14 cellular contexts compared by ENCODE assay signal in genomic region chr11:10779086-10779485, GRCh38. TPM values are rescaled to one million over a fixed set of nuclear protein-coding genes. Genes with fewer than 3 reads are reported as not detected.
DNase-seq lines count a peak whose midpoint lies in the region; FAIRE-seq and TF ChIP-seq lines count a peak whose summit lies in the region.
"Had no signal": no experiment of that assay in that cellular context is flagged by ENCODE, and none has a peak within 500 bp of the region (broad histone marks: within the 10 kb centered on the region; RNA-seq: fewer than 3 reads in every experiment).

No MANE protein-coding gene starts in this region.

- in situ Hi-C loops in mammary epithelial cell (cut with MboI; ENCODE audit: low sequenced_read_pairs in 2 of 2): loop anchor here (25.0 kb wide), 2 partner anchors 483 to 1008 kb away; no protein-coding TSS in a partner anchor

- no peaks in the 10 kb centered on the region for H3K9me3 Mint-ChIP-seq in MCF 10A (ENCODE audit: unreplicated experiment)
- H3K9me3 Mint-ChIP-seq: CD8-positive, alpha-beta T cell had no signal

- TF ChIP-seq CTCF in MCF 10A (IDR thresholded peaks at IDR 0.05; ENCODE audit: unreplicated experiment) (no peak), mammary epithelial cell (conservative IDR thresholded peaks at IDR 0.05 in 1 of 2, IDR thresholded peaks at IDR 0.05 in 1 of 2; ENCODE audit: extremely low read depth in 1 of 2, insufficient read depth in 1 of 2, low read depth in 1 of 2, low read length in 2 of 2) (no peak), breast epithelium (IDR thresholded peaks at IDR 0.05) (no peak), thyroid gland (IDR thresholded peaks at IDR 0.05) (no peak)

- H3K9me3 ChIP-seq in mammary epithelial cell (replicated peaks; ENCODE audit: insufficient read depth, low read length): no peaks in the 10 kb centered on the region
- no peaks in the 10 kb centered on the region for H3K9me3 ChIP-seq in breast epithelium
- no peaks in the 10 kb centered on the region for H3K9me3 ChIP-seq in mesodermal cell (ENCODE audit: control insufficient read depth, low read length)
- no peaks in the 10 kb centered on the region for H3K9me3 ChIP-seq in thyroid gland
- H3K9me3 ChIP-seq: A549 had no signal

- intact Hi-C loops in MCF 10A (cut with micrococcal nuclease): no loop called here
- intact Hi-C loops in mammary epithelial cell (cut with micrococcal nuclease): no loop called here
- intact Hi-C loops in breast epithelium (cut with DNase I; ENCODE audit: low total_unique reads): no loop called here
- intact Hi-C loops in thyroid gland (cut with DNase I): no loop called here

- H3K9ac ChIP-seq in mammary epithelial cell (ENCODE audit: insufficient read depth, low read length): no peak overlapping the region

- TSS peak; percentile 86 for BruUV-seq in MCF 10A (replicated peaks; lab: Mats Ljungman, UMichigan)
- no TSS peak for BruUV-seq in mammary epithelial cell (replicated peaks; lab: Mats Ljungman, UMichigan)

- no peaks in the 10 kb centered on the region for H3K27me3 ChIP-seq in mammary epithelial cell (ENCODE audit: insufficient read depth, low read length)
- no peaks in the 10 kb centered on the region for H3K27me3 ChIP-seq in breast epithelium
- H3K27me3 ChIP-seq in thyroid gland: no peaks in the 10 kb centered on the region

- whole genome bisulfite sequencing in mammary epithelial cell (ENCODE audit: low coverage, missing lambda C conversion rate): 94% methylated on average over 1 of the region's 1 CpG
- 100% methylated on average over 1 of the region's 1 CpG; no CpG with 5 or more reads in 1 of the 2 experiments for WGBS in mesodermal cell (ENCODE audit: insufficient coverage in 2 of 2), 2 experiments
- 69% methylated on average over 1 of the region's 1 CpG for WGBS in thyroid gland, 2 donors

- no peak overlapping the region for H3K27ac ChIP-seq in mammary epithelial cell (ENCODE audit: insufficient read depth, low read depth, low read length)
- H3K27ac ChIP-seq in breast epithelium: peak overlapping the region; percentile 45 to 81
- H3K27ac ChIP-seq in mesodermal cell (ENCODE audit: low read depth, low read length, severe bottlenecking): peak overlapping the region; percentile 82
- H3K27ac ChIP-seq in thyroid gland: peak overlapping the region in 2 of 3 donors; percentile 18 to 68
- H3K27ac ChIP-seq: A549 had no signal

- no peak for FAIRE-seq in frontal cortex (lab: Jason Lieb, UNC)
- FAIRE-seq: A549, H1 had no signal

- DNase-seq in MCF 10A (ENCODE audit: unreplicated experiment) (no peak), mammary epithelial cell (no peak), breast epithelium (ENCODE audit: low spot score in 2 of 2) (no peak), thyroid gland (no peak), hippocampal formation (lab: John Stamatoyannopoulos, UW) (no peak), frontal cortex (ENCODE audit: low spot score in 2 of 2) (no peak), D341Med (ENCODE audit: low spot score) (no peak)
- DNase-seq: activated T-cell treated with anti-CD3 and anti-CD28 coated beads, Interleukin-2, amount 50 U/mL, for 48 hours; CD8-positive, alpha-beta T cell; kidney glomerular epithelial cell; NCI-H1436 treated with DMSO at 0.1 percent for 48 hours had no signal

- H3K79me2 ChIP-seq in mammary epithelial cell (ENCODE audit: insufficient read depth, low read length): no peaks in the 10 kb centered on the region

- no peak overlapping the region for H3K27ac Mint-ChIP-seq in MCF 10A (ENCODE audit: low read depth, unreplicated experiment)

- H3K4me2 ChIP-seq in mammary epithelial cell (ENCODE audit: insufficient read depth, low read depth, low read length): no peak overlapping the region
- H3K4me2 ChIP-seq: A549 had no signal

- peaks cover 34% of the 10 kb centered on the region for H3K36me3 Mint-ChIP-seq in MCF 10A (ENCODE audit: insufficient read depth, unreplicated experiment)

- H3K4me1 ChIP-seq in mammary epithelial cell (ENCODE audit: insufficient read depth, low read length): no peaks in the 10 kb centered on the region
- H3K4me1 ChIP-seq in breast epithelium: no peaks in the 10 kb centered on the region
- H3K4me1 ChIP-seq in mesodermal cell (ENCODE audit: control insufficient read depth, insufficient read depth, low read length, poor library complexity, severe bottlenecking): peaks cover 15% of the 10 kb centered on the region
- H3K4me1 ChIP-seq in thyroid gland: peaks cover 0 to 3% of the 10 kb centered on the region in 2 donors
- H3K4me1 ChIP-seq: A549 had no signal

- H3K4me3 Mint-ChIP-seq in MCF 10A (ENCODE audit: unreplicated experiment): no peak overlapping the region
- H3K4me3 Mint-ChIP-seq: CD8-positive, alpha-beta T cell had no signal

- no peaks in the 10 kb centered on the region for H4K20me1 ChIP-seq in mammary epithelial cell (ENCODE audit: insufficient read depth, low read length)

- TF ChIP-seq POLR2A in breast epithelium (IDR thresholded peaks at IDR 0.05) (no peak), thyroid gland (IDR thresholded peaks at IDR 0.05) (no peak)

- H3K36me3 ChIP-seq in mammary epithelial cell (ENCODE audit: insufficient read depth, low read length) (peaks cover 28% of the 10 kb centered on the region), breast epithelium (no peaks in the 10 kb centered on the region), mesodermal cell (ENCODE audit: control insufficient read depth, insufficient read depth, low read length) (peaks cover 55% of the 10 kb centered on the region), thyroid gland (peaks cover 23 to 27% of the 10 kb centered on the region in 2 donors)

- H3K4me3 ChIP-seq in mammary epithelial cell (replicated peaks in 1 of 3; ENCODE audit: insufficient read depth in 1 of 3, low read depth in 2 of 3, low read length in 3 of 3) (no peak overlapping the region), breast epithelium (no peak overlapping the region), mesodermal cell (ENCODE audit: extremely low read depth, insufficient read depth, low read length, poor library complexity, severe bottlenecking) (no peak overlapping the region), thyroid gland (replicated peaks in 1 of 3) (no peak overlapping the region)
- H3K4me3 ChIP-seq: A549 had no signal

- H3K27me3 Mint-ChIP-seq in MCF 10A (ENCODE audit: insufficient read depth, unreplicated experiment): no peaks in the 10 kb centered on the region

- dilution Hi-C loops in mammary epithelial cell (cut with HindIII; ENCODE audit: low sequenced_read_pairs): no loop called here

- POLR2A ChIA-PET in MCF 10A (lab: Yijun Ruan, JAX): interaction anchor here (1.1 kb wide), 1 partner anchor 121 kb away, joined by 4 read pairs; no protein-coding TSS in a partner anchor

- CTCF ChIA-PET in MCF 10A (lab: Yijun Ruan, JAX): no interaction called here
- CTCF ChIA-PET in mammary epithelial cell (lab: Charles Lee; ENCODE audit: low non-redundant PET): no interaction called here

- H3K4me1 Mint-ChIP-seq in MCF 10A (ENCODE audit: insufficient read depth, unreplicated experiment): no peaks in the 10 kb centered on the region

- no peak overlapping the region for H2AFZ ChIP-seq in mammary epithelial cell (ENCODE audit: low read depth, low read length)

RNA-seq across cellular contexts. Expression of gene CTR9, which starts 28.0 kb away (rescaled TPM):
- 25.8 and 28.8 TPM in 2 replicates for total RNA-seq in MCF 10A (2022)
- total RNA-seq in mammary epithelial cell: 10 to 100 TPM; 29.5 to 29.9 TPM
- polyA plus RNA-seq in mammary epithelial cell: 9.2 TPM
- polyA minus RNA-seq in mammary epithelial cell: 39.6 TPM
- total RNA-seq in breast epithelium: 10 to 100 TPM; 24.6 to 35.0 (median 28.5) TPM
- polyA plus RNA-seq in mesodermal cell (2013, experiment 1 of 2): 33.8 TPM
- polyA plus RNA-seq in mesodermal cell (2013, experiment 2 of 2): 33.3 TPM
- 10 to 100 TPM; 28.9 to 35.3 (median 31.7) TPM for total RNA-seq in thyroid gland
- total RNA-seq in frontal cortex: 39.9 TPM

RNA-seq across cellular contexts. Expression of gene EIF4G2, which starts 29.6 kb away (rescaled TPM):
- total RNA-seq in MCF 10A (2022) (573 and 817 TPM in 2 replicates), mammary epithelial cell (100 to 1,000 TPM; 737 to 956 TPM), breast epithelium (100 to 1,000 TPM; 385 to 456 (median 416) TPM), thyroid gland (100 to 1,000 TPM; 501 to 609 (median 578) TPM), frontal cortex (941 TPM)
- polyA plus RNA-seq in mammary epithelial cell: 444 TPM
- polyA minus RNA-seq in mammary epithelial cell: 1,074 TPM
- 833 TPM for polyA plus RNA-seq in mesodermal cell (2013, experiment 1 of 2)
- 863 TPM for polyA plus RNA-seq in mesodermal cell (2013, experiment 2 of 2)
